In the genomic region with DNA sequence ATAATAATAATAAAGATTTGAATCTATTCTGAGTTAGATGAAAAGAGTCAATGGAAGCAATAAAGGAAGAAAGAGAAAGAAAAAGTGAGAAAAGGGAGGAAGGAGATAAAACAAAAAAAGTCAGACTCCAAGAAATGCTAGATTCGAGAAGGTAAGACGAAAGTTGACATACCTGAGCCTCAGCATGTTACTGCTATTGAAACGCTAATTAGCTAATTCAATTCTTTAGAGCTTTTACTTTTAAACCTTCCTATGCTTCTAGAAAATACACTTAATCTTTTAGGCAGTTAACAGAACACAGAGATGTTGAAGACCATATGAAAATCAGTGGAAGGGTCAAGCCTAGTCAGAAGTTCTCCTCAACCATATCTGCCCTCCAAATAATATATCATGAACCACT, we compare ENCODE assay signal across 9 cellular contexts.
"Had no signal": no experiment of that assay in that cellular context is flagged by ENCODE, and none has a peak within 500 bp of the region (broad histone marks: within the 10 kb centered on the region; RNA-seq: fewer than 3 reads in every experiment).

No MANE protein-coding gene starts in this region.

- H2AFZ ChIP-seq: GM23248 had no signal

- ATAC-seq: HepG2 had no signal

- DNase-seq: GM23248, H7, HCEC 1CT, Karpas-422, KBM-7 had no signal

- H3K36me3 Mint-ChIP-seq: IgD-negative memory B cell had no signal

- H3K4me1 Mint-ChIP-seq: IgD-negative memory B cell had no signal

- H3K27ac ChIP-seq: GM23248, HL-60, KMS-11 had no signal

- H3K27me3 Mint-ChIP-seq: IgD-negative memory B cell had no signal

- H3K4me3 ChIP-seq: GM23248 had no signal

- H3K4me3 Mint-ChIP-seq: IgD-negative memory B cell had no signal

- H3K9ac ChIP-seq: GM23248, KMS-11 had no signal

- H3K27ac Mint-ChIP-seq: IgD-negative memory B cell had no signal

- H3K4me2 ChIP-seq: KMS-11 had no signal
